In the genomic region with DNA sequence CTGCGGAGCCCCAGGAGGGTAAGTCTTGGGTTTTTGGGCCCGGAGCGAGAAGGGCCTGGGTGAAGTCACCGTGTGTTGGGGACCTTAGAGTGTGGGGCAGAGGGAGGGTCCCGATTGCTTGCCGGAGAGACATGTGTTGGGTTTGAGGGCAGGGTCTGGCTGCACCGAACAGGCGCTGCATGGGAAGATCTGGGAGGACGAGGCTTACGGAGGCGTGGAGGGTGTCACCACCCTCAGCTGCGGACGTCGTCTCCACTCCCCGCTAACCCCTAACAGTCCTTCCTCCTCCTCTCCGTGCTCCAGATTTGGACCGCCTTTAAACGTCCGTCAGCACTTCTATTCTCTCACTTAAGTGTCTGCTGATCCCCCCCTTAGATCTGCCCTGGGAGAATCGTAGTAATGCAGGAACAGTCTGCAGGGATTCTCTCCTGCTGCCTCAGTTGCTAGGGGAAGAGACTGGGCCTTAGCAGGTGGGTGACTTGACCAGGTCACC, we compare ENCODE assay signal across 9 cellular contexts. TPM values are rescaled to one million over a fixed set of nuclear protein-coding genes. Genes with fewer than 3 reads are reported as not detected.
DNase-seq lines count a peak whose midpoint lies in the region; ATAC-seq and TF ChIP-seq lines count a peak whose summit lies in the region.
"Not testable (repeated sequence)": the region's sequence is repeated elsewhere in the genome, so short reads cannot be mapped to it uniquely, and the experiment has no call there.
"Had no signal": no experiment of that assay in that cellular context is flagged by ENCODE, and none has a peak within 500 bp of the region (broad histone marks: within the 10 kb centered on the region; RNA-seq: fewer than 3 reads in every experiment).

No MANE protein-coding gene starts in this region.

- not testable (repeated sequence) for H3K9ac ChIP-seq in duodenal mucosa (ENCODE audit: low read depth in 1 of 2, low read length in 2 of 2)

- H3K36me3 ChIP-seq in duodenal mucosa (ENCODE audit: control insufficient read depth in 1 of 2, insufficient read depth in 2 of 2, low read length in 2 of 2) = not testable (repeated sequence)

- not testable (repeated sequence) for H3K4me1 ChIP-seq in duodenal mucosa (ENCODE audit: control insufficient read depth in 1 of 2, insufficient read depth in 2 of 2, low read length in 2 of 2)

- peak overlapping the region; percentile 87 for H3K4me3 Mint-ChIP-seq in activated T-helper 17 cell treated with anti-CD3 and anti-CD28 coated beads, Interleukin-2, amount 50 U/mL, for 72 hours
- H3K4me3 Mint-ChIP-seq in natural killer cell treated with Interleukin-12 subunit alpha and Interleukin-12 subunit beta and Interleukin-15 and Interleukin-18, amount 100 ng/mL, for 72 hours = peak overlapping the region; percentile 89

- H3K4me1 Mint-ChIP-seq in activated T-helper 17 cell treated with anti-CD3 and anti-CD28 coated beads, Interleukin-2, amount 50 U/mL, for 72 hours = not testable (repeated sequence)
- peaks cover 6 to 10% of the 10 kb centered on the region in 2 donors for H3K4me1 Mint-ChIP-seq in natural killer cell treated with Interleukin-12 subunit alpha and Interleukin-12 subunit beta and Interleukin-15 and Interleukin-18, amount 100 ng/mL, for 72 hours (ENCODE audit: low read depth in 2 of 2)

- ATAC-seq in activated T-helper 17 cell treated with anti-CD3 and anti-CD28 coated beads, Interleukin-2, amount 50 U/mL, for 72 hours (replicated peaks); natural killer cell treated with Interleukin-12 subunit alpha and Interleukin-12 subunit beta and Interleukin-15 and Interleukin-18, amount 100 ng/mL, for 72 hours: not testable (repeated sequence)

- not testable (repeated sequence) for H3K27me3 ChIP-seq in duodenal mucosa (ENCODE audit: control insufficient read depth in 1 of 2, insufficient read depth in 2 of 2, low read length in 2 of 2)

- not testable (repeated sequence) for H3K27me3 Mint-ChIP-seq in activated T-helper 17 cell treated with anti-CD3 and anti-CD28 coated beads, Interleukin-2, amount 50 U/mL, for 72 hours; natural killer cell treated with Interleukin-12 subunit alpha and Interleukin-12 subunit beta and Interleukin-15 and Interleukin-18, amount 100 ng/mL, for 72 hours

- peak; percentile 27 for DNase-seq in RPMI8226
- not testable (repeated sequence) for DNase-seq in natural killer cell treated with Interleukin-12 subunit alpha and Interleukin-12 subunit beta and Interleukin-15 and Interleukin-18, amount 100 ng/mL, for 72 hours (ENCODE audit: low spot score)
- DNase-seq in stimulated activated CD4-positive, alpha-beta T cell treated with anti-CD3 and anti-CD28 coated beads, Interleukin-4, amount 100 ng/mL, for 1 hour = peak; percentile 4

- not testable (repeated sequence) for TF ChIP-seq CTCF in GM12875 (IDR thresholded peaks at IDR 0.05; ENCODE audit: borderline replicate concordance, insufficient read depth, low read depth, low read length)

- H3K27ac ChIP-seq in duodenal mucosa (ENCODE audit: low read depth, low read length) = not testable (repeated sequence)

- peaks cover 43% of the 10 kb centered on the region for H3K36me3 Mint-ChIP-seq in activated T-helper 17 cell treated with anti-CD3 and anti-CD28 coated beads, Interleukin-2, amount 50 U/mL, for 72 hours (ENCODE audit: low read depth)
- not testable (repeated sequence) for H3K36me3 Mint-ChIP-seq in natural killer cell treated with Interleukin-12 subunit alpha and Interleukin-12 subunit beta and Interleukin-15 and Interleukin-18, amount 100 ng/mL, for 72 hours

- H3K27ac Mint-ChIP-seq in activated T-helper 17 cell treated with anti-CD3 and anti-CD28 coated beads, Interleukin-2, amount 50 U/mL, for 72 hours = peak overlapping the region; percentile 88
- peak overlapping the region; percentile 79 to 92 for H3K27ac Mint-ChIP-seq in natural killer cell treated with Interleukin-12 subunit alpha and Interleukin-12 subunit beta and Interleukin-15 and Interleukin-18, amount 100 ng/mL, for 72 hours

- H3K9me3 Mint-ChIP-seq in activated T-helper 17 cell treated with anti-CD3 and anti-CD28 coated beads, Interleukin-2, amount 50 U/mL, for 72 hours; natural killer cell treated with Interleukin-12 subunit alpha and Interleukin-12 subunit beta and Interleukin-15 and Interleukin-18, amount 100 ng/mL, for 72 hours: not testable (repeated sequence)

- H3K9me3 ChIP-seq in duodenal mucosa (ENCODE audit: control insufficient read depth in 1 of 2, low read length in 2 of 2) = not testable (repeated sequence)

- H3K4me3 ChIP-seq in GM12875 (ENCODE audit: low read depth, low read length) (peak overlapping the region; percentile 76), duodenal mucosa (ENCODE audit: low read depth in 1 of 2, low read length in 2 of 2) (peak overlapping the region; percentile 50 to 73), iPS-11a (ENCODE audit: low read depth, low read length) (peak overlapping the region; percentile 51)

RNA-seq across cellular contexts. Expression of a gene that starts 8.2 kb away (rescaled TPM):
- not detected for total RNA-seq in activated T-helper 17 cell treated with anti-CD3 and anti-CD28 coated beads, Interleukin-2, amount 50 U/mL, for 72 hours
- not detected for total RNA-seq in natural killer cell treated with Interleukin-12 subunit alpha and Interleukin-12 subunit beta and Interleukin-15 and Interleukin-18, amount 100 ng/mL, for 72 hours
- total RNA-seq: cardiac septum, LHCN-M2 had no signal

RNA-seq across cellular contexts. Expression of a gene that starts 31.7 kb away (rescaled TPM):
- 10 to 100 TPM; 41.7 to 76.6 TPM for total RNA-seq in activated T-helper 17 cell treated with anti-CD3 and anti-CD28 coated beads, Interleukin-2, amount 50 U/mL, for 72 hours
- 10 to 100 TPM; 26.7 to 39.5 TPM for total RNA-seq in natural killer cell treated with Interleukin-12 subunit alpha and Interleukin-12 subunit beta and Interleukin-15 and Interleukin-18, amount 100 ng/mL, for 72 hours
